Comparison of ENCODE assay signal across 10 cellular contexts in the genomic region with DNA sequence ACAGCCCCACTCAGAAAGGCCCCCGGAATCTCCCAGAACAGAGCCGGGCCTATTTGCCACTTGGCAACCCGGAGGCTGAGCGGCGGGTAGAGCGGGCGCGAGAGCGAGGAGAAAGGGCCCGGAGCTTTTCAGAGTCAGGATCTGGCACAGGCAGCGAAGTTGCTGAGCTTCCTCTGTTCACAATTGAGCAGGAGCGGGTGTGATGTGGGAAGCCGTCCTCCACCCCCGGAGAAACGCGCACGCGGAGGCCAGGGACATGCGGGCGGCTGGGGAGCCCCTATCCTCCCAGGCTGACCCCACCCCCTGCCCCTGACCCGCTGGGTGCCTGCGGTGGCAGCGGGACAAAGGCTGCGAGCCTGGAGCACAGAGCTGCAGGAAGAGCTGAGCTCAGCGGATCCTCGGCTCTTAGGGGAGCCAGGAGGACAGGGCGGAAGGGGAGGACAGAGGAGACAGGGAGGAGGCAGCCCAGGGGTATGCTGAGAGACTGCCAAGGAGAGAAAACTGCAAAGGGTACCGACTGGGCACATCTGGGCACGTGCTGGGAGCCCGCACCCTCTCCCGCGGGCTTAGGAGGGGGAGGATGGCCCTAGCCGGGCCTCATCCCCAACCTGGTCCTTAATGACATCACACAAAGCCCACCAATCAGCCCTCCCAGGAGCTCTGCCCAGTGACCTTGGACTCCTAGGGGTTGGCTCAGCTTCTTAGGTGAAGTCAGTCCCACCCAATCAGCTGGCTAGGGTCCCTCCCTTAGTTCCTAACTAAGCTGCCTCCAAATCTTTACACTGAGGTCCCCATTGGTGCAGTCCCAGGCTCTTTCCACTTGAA. TPM values are rescaled to one million over a fixed set of nuclear protein-coding genes. Genes with fewer than 3 reads are reported as not detected.
DNase-seq lines count a peak whose midpoint lies in the region; ATAC-seq and TF ChIP-seq lines count a peak whose summit lies in the region.
"Had no signal": no experiment of that assay in that cellular context is flagged by ENCODE, and none has a peak within 500 bp of the region (broad histone marks: within the 10 kb centered on the region; RNA-seq: fewer than 3 reads in every experiment).

No MANE protein-coding gene starts in this region.

- H3K4me3 ChIP-seq in left lung: no peak overlapping the region

- no peaks in the 10 kb centered on the region for H3K36me3 ChIP-seq in left lung

- peak overlapping the region; percentile 46 to 71 for H3K4me3 Mint-ChIP-seq in activated T-cell treated with anti-CD3 and anti-CD28 coated beads, Interleukin-2, amount 50 U/mL, for 72 hours
- H3K4me3 Mint-ChIP-seq in activated T-cell treated with anti-CD3 and anti-CD28 coated beads, Interleukin-2, amount 50 U/mL, for 4 hours: no peak overlapping the region

- H3K36me3 Mint-ChIP-seq in activated T-cell treated with anti-CD3 and anti-CD28 coated beads, Interleukin-2, amount 50 U/mL, for 72 hours (ENCODE audit: insufficient read depth in 2 of 2): peaks cover 4 to 10% of the 10 kb centered on the region in 2 donors
- H3K36me3 Mint-ChIP-seq in activated T-cell treated with anti-CD3 and anti-CD28 coated beads, Interleukin-2, amount 50 U/mL, for 4 hours (ENCODE audit: insufficient read depth): peaks cover 9% of the 10 kb centered on the region

- peaks cover 0 to 38% of the 10 kb centered on the region in 2 donors for H3K27me3 ChIP-seq in left lung

- no peak for DNase-seq in activated T-cell treated with anti-CD3 and anti-CD28 coated beads, Interleukin-2, amount 50 U/mL, for 72 hours
- DNase-seq in activated T-cell treated with anti-CD3 and anti-CD28 coated beads, Interleukin-2, amount 50 U/mL, for 4 hours: no peak
- peak in 48 of 56 donors; percentile 28 to 84 (median 67) for DNase-seq in amygdala (lab: John Stamatoyannopoulos, UW)
- no peak for DNase-seq in left lung
- DNase-seq in superior temporal gyrus (ENCODE audit: extremely low spot score): peak; percentile 70
- no peak for DNase-seq in NCI-H748 (lab: John Stamatoyannopoulos, UW; ENCODE audit: unreplicated experiment)
- no peak for DNase-seq in kidney tubule cell (ENCODE audit: low spot score)
- DNase-seq in DMS114 treated with DMSO at 0.1 percent for 48 hours (lab: John Stamatoyannopoulos, UW; ENCODE audit: unreplicated experiment): no peak
- DNase-seq: NCI-H226 had no signal

- ATAC-seq in activated T-cell treated with anti-CD3 and anti-CD28 coated beads, Interleukin-2, amount 50 U/mL, for 72 hours (replicated peaks in 1 of 2): no peak
- no peak for ATAC-seq in activated T-cell treated with anti-CD3 and anti-CD28 coated beads, Interleukin-2, amount 50 U/mL, for 4 hours
- peak; percentile 6 for ATAC-seq in left lung

- no peaks in the 10 kb centered on the region for H3K9me3 Mint-ChIP-seq in activated T-cell treated with anti-CD3 and anti-CD28 coated beads, Interleukin-2, amount 50 U/mL, for 72 hours
- no peaks in the 10 kb centered on the region for H3K9me3 Mint-ChIP-seq in activated T-cell treated with anti-CD3 and anti-CD28 coated beads, Interleukin-2, amount 50 U/mL, for 4 hours

- H3K4me1 Mint-ChIP-seq in activated T-cell treated with anti-CD3 and anti-CD28 coated beads, Interleukin-2, amount 50 U/mL, for 72 hours (ENCODE audit: low read depth): peaks cover 80% of the 10 kb centered on the region
- H3K4me1 Mint-ChIP-seq in activated T-cell treated with anti-CD3 and anti-CD28 coated beads, Interleukin-2, amount 50 U/mL, for 4 hours (ENCODE audit: low read depth): peaks cover 85% of the 10 kb centered on the region

- TF ChIP-seq CTCF in left lung (IDR thresholded peaks at IDR 0.05): no peak

- peak overlapping the region; percentile 93 for H3K27ac Mint-ChIP-seq in activated T-cell treated with anti-CD3 and anti-CD28 coated beads, Interleukin-2, amount 50 U/mL, for 72 hours

- H3K27me3 Mint-ChIP-seq in activated T-cell treated with anti-CD3 and anti-CD28 coated beads, Interleukin-2, amount 50 U/mL, for 72 hours (ENCODE audit: low read depth): no peaks in the 10 kb centered on the region
- no peaks in the 10 kb centered on the region for H3K27me3 Mint-ChIP-seq in activated T-cell treated with anti-CD3 and anti-CD28 coated beads, Interleukin-2, amount 50 U/mL, for 4 hours (ENCODE audit: low read depth)

- H3K27ac ChIP-seq in left lung: peak overlapping the region in 1 of 2 donors; percentile 53
- H3K27ac ChIP-seq: KMS-11 had no signal

- no peaks in the 10 kb centered on the region for H3K9me3 ChIP-seq in left lung

- H3K4me1 ChIP-seq in left lung: peaks cover 16 to 87% of the 10 kb centered on the region in 2 donors

- intact Hi-C loops in left lung (cut with DNase I): no loop called here

RNA-seq across cellular contexts. Expression of a gene that starts 9.3 kb away (rescaled TPM):
- 100 to 1,000 TPM in 1 of 2 donors, 10 to 100 TPM in 1; 91.7 to 101 TPM for total RNA-seq in activated T-cell treated with anti-CD3 and anti-CD28 coated beads, Interleukin-2, amount 50 U/mL, for 72 hours
- total RNA-seq in activated T-cell treated with anti-CD3 and anti-CD28 coated beads, Interleukin-2, amount 50 U/mL, for 4 hours: 10 to 100 TPM; 24.2 to 36.3 (median 30.3) TPM
- total RNA-seq in left lung: 1 to 10 TPM; 2.0 to 7.9 TPM

Comparison
In these comparisons a context has a peak if more than half of its experiments do, and no peak if none do; other contexts are left out.
1. DNase-seq: peak in amygdala (48 of 56) and superior temporal gyrus (single experiment); none in activated T-cell treated with anti-CD3 and anti-CD28 coated beads, Interleukin-2, amount 50 U/mL, for 72 hours (0 of 2), activated T-cell treated with anti-CD3 and anti-CD28 coated beads, Interleukin-2, amount 50 U/mL, for 4 hours (single experiment), left lung (0 of 2), NCI-H748 (single experiment), kidney tubule cell (single experiment) and DMS114 treated with DMSO at 0.1 percent for 48 hours (single experiment).